Comparison of ENCODE assay signal across 1 cellular context in the genomic region with DNA sequence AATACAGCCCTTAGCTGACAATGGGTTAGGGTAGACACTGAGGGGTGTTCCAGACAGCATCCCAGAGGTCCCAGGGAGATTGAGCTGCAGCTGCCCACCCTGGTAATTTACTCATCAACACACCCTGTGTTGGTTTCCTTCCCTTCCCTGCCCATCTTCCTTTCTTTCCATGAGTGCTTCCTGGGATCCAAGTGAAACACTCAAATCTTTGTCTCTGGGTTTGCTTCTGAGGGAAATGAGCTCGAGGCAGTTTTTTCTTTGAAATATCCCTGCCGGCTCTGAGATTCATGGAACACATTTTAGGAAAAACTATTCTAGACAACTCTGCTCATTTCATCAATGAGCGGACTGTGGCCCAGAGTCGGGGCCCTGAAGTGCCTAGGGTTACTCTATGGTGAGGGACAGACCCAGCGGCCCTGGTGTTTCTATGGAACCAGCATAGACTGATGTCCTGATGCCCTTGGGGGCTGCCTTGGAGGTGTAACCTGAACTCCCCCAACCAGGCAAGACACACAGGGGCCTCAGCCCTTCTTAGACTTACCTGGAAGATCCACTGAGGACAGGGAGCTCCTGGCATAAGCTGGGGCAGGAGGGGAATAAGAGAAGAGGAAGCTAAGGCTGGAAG.
TF ChIP-seq lines count a peak whose summit lies in the region.

No MANE protein-coding gene starts in this region.

TF ChIP-seq in K562, 482 proteins besides CTCF, POLR2A, EP300 and RAD21:
- TF ChIP-seq CEBPG (CRISPR knock-in tag; IDR thresholded peaks at IDR 0.05) (no peak), CEBPG (tag; conservative IDR thresholded peaks at IDR 0.05 in 1 of 2, IDR thresholded peaks at IDR 0.05 in 1 of 2) (no peak), MAFF (IDR thresholded peaks at IDR 0.05; ENCODE audit: low read length) (no peak), ZNF696 (CRISPR knock-in tag; conservative IDR thresholded peaks at IDR 0.05) (no peak), SMAD4 (CRISPR knock-in tag; conservative IDR thresholded peaks at IDR 0.05) (no peak), TGIF2 (CRISPR knock-in tag; IDR thresholded peaks at IDR 0.05) (no peak), RFX7 (CRISPR knock-in tag; IDR thresholded peaks at IDR 0.05) (no peak), E2F5 (CRISPR knock-in tag; IDR thresholded peaks at IDR 0.05) (no peak), ETV1 (tag; conservative IDR thresholded peaks at IDR 0.05; ENCODE audit: low read depth) (no peak), NFRKB (IDR thresholded peaks at IDR 0.05; ENCODE audit: low read depth) (no peak), KLF1 (tag; IDR thresholded peaks at IDR 0.05) (no peak), SREBF2 (CRISPR knock-in tag; IDR thresholded peaks at IDR 0.05) (no peak), ZBTB26 (CRISPR knock-in tag; IDR thresholded peaks at IDR 0.05) (no peak)
- TF ChIP-seq, protein P1, sequence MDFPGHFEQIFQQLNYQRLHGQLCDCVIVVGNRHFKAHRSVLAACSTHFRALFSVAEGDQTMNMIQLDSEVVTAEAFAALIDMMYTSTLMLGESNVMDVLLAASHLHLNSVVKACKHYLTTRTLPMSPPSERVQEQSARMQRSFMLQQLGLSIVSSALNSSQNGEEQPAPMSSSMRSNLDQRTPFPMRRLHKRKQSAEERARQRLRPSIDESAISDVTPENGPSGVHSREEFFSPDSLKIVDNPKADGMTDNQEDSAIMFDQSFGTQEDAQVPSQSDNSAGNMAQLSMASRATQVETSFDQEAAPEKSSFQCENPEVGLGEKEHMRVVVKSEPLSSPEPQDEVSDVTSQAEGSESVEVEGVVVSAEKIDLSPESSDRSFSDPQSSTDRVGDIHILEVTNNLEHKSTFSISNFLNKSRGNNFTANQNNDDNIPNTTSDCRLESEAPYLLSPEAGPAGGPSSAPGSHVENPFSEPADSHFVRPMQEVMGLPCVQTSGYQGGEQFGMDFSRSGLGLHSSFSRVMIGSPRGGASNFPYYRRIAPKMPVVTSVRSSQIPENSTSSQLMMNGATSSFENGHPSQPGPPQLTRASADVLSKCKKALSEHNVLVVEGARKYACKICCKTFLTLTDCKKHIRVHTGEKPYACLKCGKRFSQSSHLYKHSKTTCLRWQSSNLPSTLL (IDR thresholded peaks at IDR 0.05) = no peak
- TF ChIP-seq, protein P2, sequence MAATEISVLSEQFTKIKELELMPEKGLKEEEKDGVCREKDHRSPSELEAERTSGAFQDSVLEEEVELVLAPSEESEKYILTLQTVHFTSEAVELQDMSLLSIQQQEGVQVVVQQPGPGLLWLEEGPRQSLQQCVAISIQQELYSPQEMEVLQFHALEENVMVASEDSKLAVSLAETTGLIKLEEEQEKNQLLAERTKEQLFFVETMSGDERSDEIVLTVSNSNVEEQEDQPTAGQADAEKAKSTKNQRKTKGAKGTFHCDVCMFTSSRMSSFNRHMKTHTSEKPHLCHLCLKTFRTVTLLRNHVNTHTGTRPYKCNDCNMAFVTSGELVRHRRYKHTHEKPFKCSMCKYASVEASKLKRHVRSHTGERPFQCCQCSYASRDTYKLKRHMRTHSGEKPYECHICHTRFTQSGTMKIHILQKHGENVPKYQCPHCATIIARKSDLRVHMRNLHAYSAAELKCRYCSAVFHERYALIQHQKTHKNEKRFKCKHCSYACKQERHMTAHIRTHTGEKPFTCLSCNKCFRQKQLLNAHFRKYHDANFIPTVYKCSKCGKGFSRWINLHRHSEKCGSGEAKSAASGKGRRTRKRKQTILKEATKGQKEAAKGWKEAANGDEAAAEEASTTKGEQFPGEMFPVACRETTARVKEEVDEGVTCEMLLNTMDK (IDR thresholded peaks at IDR 0.05; ENCODE audit: borderline replicate concordance, insufficient read depth, low read depth, low read length, poor library complexity, severe bottlenecking) = no peak
